Comparison of ENCODE assay signal across 1 cellular context in the genomic region with DNA sequence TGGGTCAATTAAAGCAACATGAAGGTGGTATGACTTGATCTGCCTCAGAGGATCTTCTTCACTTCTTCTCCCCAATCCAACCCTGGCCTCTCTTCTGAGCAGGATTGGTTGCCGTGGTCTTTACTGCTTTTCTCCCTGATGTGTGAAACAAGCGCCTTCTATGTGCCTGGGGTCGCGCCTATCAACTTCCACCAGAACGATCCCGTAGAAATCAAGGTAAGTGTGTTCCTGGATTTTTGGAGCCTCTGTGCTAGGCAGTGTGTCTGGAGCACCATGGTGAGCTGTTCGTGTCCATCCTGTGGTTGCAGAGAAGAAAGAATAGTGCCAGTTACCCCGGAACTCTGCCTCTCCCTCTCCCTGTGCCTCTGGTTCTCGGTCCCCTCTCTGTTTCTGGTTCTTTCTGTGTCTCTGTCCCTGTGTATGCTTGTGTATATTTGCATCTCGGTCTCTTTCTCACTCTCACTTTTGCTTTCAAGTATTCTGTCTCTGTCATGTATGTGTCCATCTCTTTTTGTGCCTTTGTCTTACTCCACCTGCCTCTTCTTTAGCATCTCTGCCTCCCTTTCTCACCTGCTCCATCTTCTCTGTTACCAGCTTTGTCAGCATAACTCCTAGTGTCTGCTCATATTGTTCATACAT.
TF ChIP-seq lines count a peak whose summit lies in the region.

No MANE protein-coding gene starts in this region.

TF ChIP-seq in GM12878, 131 proteins besides CTCF, POLR2A, EP300 and RAD21 (continued from another document and continues in another):
- TF ChIP-seq, protein P1, sequence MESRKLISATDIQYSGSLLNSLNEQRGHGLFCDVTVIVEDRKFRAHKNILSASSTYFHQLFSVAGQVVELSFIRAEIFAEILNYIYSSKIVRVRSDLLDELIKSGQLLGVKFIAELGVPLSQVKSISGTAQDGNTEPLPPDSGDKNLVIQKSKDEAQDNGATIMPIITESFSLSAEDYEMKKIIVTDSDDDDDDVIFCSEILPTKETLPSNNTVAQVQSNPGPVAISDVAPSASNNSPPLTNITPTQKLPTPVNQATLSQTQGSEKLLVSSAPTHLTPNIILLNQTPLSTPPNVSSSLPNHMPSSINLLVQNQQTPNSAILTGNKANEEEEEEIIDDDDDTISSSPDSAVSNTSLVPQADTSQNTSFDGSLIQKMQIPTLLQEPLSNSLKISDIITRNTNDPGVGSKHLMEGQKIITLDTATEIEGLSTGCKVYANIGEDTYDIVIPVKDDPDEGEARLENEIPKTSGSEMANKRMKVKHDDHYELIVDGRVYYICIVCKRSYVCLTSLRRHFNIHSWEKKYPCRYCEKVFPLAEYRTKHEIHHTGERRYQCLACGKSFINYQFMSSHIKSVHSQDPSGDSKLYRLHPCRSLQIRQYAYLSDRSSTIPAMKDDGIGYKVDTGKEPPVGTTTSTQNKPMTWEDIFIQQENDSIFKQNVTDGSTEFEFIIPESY (IDR thresholded peaks at IDR 0.05) = no peak
- TF ChIP-seq CBX5 (IDR thresholded peaks at IDR 0.05; ENCODE audit: low read depth) (no peak), POU2F2 (IDR thresholded peaks at IDR 0.05; ENCODE audit: borderline replicate concordance, low read depth, low read length) (peak; percentile 77; the same call in 1 of the 3 replicates), IRF4 (IDR thresholded peaks at IDR 0.05; ENCODE audit: low read depth, low read length) (0 out of 2 replicates have a peak, but pooled peaks have one; percentile 52), ASH2L (IDR thresholded peaks at IDR 0.05; ENCODE audit: borderline replicate concordance, low read depth) (no peak), ZNF217 (IDR thresholded peaks at IDR 0.05) (no peak), CREM (IDR thresholded peaks at IDR 0.05; ENCODE audit: low read depth) (no peak), SPI1 (IDR thresholded peaks at IDR 0.05; ENCODE audit: borderline replicate concordance, insufficient read depth, low read depth, low read length) (no peak), POLR2AphosphoS5 (IDR thresholded peaks at IDR 0.05; ENCODE audit: low read length) (no peak), ATF7 (IDR thresholded peaks at IDR 0.05; ENCODE audit: low read depth) (peak; percentile 31; the same call in 1 of the 2 replicates), MTA2 (IDR thresholded peaks at IDR 0.05; ENCODE audit: low read depth) (no peak), RCOR1 (conservative IDR thresholded peaks at IDR 0.05; ENCODE audit: low read depth, low read length) (no peak), RUNX3 (IDR thresholded peaks at IDR 0.05; ENCODE audit: low read length) (peak; percentile 25; the same call in 1 of the 2 replicates), TCF7 (IDR thresholded peaks at IDR 0.05; ENCODE audit: borderline replicate concordance) (no peak), LARP7 (IDR thresholded peaks at IDR 0.05) (no peak), BACH1 (IDR thresholded peaks at IDR 0.05; ENCODE audit: borderline replicate concordance) (no peak), KLF5 (IDR thresholded peaks at IDR 0.05; ENCODE audit: partially characterized antibody) (no peak), HDGF (IDR thresholded peaks at IDR 0.05) (peak; percentile 86), MXI1 (IDR thresholded peaks at IDR 0.05; ENCODE audit: low read depth, low read length) (peak; percentile 46; the same call in 1 of the 2 replicates), STAT1 (conservative IDR thresholded peaks at IDR 0.05) (no peak), MYC (IDR thresholded peaks at IDR 0.05; ENCODE audit: insufficient read depth, insufficient read length, insufficient replicate concordance, low read length, severe bottlenecking) (no peak), RFX5 (IDR thresholded peaks at IDR 0.05; ENCODE audit: low read depth, low read length) (no peak), ZNF622 (IDR thresholded peaks at IDR 0.05) (no peak), YBX1 (IDR thresholded peaks at IDR 0.05) (no peak), YY1 (IDR thresholded peaks at IDR 0.05; ENCODE audit: low read depth, low read length) (no peak), NFYA (IDR thresholded peaks at IDR 0.05; ENCODE audit: borderline replicate concordance, low read depth, low read length) (no peak), MTA3 (IDR thresholded peaks at IDR 0.05; ENCODE audit: borderline replicate concordance, low read length) (no peak)
- TF ChIP-seq, protein P2, sequence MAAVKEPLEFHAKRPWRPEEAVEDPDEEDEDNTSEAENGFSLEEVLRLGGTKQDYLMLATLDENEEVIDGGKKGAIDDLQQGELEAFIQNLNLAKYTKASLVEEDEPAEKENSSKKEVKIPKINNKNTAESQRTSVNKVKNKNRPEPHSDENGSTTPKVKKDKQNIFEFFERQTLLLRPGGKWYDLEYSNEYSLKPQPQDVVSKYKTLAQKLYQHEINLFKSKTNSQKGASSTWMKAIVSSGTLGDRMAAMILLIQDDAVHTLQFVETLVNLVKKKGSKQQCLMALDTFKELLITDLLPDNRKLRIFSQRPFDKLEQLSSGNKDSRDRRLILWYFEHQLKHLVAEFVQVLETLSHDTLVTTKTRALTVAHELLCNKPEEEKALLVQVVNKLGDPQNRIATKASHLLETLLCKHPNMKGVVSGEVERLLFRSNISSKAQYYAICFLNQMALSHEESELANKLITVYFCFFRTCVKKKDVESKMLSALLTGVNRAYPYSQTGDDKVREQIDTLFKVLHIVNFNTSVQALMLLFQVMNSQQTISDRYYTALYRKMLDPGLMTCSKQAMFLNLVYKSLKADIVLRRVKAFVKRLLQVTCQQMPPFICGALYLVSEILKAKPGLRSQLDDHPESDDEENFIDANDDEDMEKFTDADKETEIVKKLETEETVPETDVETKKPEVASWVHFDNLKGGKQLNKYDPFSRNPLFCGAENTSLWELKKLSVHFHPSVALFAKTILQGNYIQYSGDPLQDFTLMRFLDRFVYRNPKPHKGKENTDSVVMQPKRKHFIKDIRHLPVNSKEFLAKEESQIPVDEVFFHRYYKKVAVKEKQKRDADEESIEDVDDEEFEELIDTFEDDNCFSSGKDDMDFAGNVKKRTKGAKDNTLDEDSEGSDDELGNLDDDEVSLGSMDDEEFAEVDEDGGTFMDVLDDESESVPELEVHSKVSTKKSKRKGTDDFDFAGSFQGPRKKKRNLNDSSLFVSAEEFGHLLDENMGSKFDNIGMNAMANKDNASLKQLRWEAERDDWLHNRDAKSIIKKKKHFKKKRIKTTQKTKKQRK (IDR thresholded peaks at IDR 0.05; ENCODE audit: low read depth, low read length) = no peak
- TF ChIP-seq, protein P3, sequence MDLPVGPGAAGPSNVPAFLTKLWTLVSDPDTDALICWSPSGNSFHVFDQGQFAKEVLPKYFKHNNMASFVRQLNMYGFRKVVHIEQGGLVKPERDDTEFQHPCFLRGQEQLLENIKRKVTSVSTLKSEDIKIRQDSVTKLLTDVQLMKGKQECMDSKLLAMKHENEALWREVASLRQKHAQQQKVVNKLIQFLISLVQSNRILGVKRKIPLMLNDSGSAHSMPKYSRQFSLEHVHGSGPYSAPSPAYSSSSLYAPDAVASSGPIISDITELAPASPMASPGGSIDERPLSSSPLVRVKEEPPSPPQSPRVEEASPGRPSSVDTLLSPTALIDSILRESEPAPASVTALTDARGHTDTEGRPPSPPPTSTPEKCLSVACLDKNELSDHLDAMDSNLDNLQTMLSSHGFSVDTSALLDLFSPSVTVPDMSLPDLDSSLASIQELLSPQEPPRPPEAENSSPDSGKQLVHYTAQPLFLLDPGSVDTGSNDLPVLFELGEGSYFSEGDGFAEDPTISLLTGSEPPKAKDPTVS (IDR thresholded peaks at IDR 0.05; ENCODE audit: low read depth, low read length) = no peak
- TF ChIP-seq, protein P4, sequence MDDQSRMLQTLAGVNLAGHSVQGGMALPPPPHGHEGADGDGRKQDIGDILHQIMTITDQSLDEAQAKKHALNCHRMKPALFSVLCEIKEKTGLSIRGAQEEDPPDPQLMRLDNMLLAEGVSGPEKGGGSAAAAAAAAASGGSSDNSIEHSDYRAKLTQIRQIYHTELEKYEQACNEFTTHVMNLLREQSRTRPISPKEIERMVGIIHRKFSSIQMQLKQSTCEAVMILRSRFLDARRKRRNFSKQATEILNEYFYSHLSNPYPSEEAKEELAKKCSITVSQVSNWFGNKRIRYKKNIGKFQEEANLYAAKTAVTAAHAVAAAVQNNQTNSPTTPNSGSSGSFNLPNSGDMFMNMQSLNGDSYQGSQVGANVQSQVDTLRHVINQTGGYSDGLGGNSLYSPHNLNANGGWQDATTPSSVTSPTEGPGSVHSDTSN (IDR thresholded peaks at IDR 0.05; ENCODE audit: insufficient replicate concordance, low read depth, low read length) = peak; percentile 35
- TF ChIP-seq, protein P5, sequence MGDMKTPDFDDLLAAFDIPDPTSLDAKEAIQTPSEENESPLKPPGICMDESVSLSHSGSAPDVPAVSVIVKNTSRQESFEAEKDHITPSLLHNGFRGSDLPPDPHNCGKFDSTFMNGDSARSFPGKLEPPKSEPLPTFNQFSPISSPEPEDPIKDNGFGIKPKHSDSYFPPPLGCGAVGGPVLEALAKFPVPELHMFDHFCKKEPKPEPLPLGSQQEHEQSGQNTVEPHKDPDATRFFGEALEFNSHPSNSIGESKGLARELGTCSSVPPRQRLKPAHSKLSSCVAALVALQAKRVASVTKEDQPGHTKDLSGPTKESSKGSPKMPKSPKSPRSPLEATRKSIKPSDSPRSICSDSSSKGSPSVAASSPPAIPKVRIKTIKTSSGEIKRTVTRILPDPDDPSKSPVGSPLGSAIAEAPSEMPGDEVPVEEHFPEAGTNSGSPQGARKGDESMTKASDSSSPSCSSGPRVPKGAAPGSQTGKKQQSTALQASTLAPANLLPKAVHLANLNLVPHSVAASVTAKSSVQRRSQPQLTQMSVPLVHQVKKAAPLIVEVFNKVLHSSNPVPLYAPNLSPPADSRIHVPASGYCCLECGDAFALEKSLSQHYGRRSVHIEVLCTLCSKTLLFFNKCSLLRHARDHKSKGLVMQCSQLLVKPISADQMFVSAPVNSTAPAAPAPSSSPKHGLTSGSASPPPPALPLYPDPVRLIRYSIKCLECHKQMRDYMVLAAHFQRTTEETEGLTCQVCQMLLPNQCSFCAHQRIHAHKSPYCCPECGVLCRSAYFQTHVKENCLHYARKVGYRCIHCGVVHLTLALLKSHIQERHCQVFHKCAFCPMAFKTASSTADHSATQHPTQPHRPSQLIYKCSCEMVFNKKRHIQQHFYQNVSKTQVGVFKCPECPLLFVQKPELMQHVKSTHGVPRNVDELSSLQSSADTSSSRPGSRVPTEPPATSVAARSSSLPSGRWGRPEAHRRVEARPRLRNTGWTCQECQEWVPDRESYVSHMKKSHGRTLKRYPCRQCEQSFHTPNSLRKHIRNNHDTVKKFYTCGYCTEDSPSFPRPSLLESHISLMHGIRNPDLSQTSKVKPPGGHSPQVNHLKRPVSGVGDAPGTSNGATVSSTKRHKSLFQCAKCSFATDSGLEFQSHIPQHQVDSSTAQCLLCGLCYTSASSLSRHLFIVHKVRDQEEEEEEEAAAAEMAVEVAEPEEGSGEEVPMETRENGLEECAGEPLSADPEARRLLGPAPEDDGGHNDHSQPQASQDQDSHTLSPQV (IDR thresholded peaks at IDR 0.05) = no peak
- TF ChIP-seq, protein P6, sequence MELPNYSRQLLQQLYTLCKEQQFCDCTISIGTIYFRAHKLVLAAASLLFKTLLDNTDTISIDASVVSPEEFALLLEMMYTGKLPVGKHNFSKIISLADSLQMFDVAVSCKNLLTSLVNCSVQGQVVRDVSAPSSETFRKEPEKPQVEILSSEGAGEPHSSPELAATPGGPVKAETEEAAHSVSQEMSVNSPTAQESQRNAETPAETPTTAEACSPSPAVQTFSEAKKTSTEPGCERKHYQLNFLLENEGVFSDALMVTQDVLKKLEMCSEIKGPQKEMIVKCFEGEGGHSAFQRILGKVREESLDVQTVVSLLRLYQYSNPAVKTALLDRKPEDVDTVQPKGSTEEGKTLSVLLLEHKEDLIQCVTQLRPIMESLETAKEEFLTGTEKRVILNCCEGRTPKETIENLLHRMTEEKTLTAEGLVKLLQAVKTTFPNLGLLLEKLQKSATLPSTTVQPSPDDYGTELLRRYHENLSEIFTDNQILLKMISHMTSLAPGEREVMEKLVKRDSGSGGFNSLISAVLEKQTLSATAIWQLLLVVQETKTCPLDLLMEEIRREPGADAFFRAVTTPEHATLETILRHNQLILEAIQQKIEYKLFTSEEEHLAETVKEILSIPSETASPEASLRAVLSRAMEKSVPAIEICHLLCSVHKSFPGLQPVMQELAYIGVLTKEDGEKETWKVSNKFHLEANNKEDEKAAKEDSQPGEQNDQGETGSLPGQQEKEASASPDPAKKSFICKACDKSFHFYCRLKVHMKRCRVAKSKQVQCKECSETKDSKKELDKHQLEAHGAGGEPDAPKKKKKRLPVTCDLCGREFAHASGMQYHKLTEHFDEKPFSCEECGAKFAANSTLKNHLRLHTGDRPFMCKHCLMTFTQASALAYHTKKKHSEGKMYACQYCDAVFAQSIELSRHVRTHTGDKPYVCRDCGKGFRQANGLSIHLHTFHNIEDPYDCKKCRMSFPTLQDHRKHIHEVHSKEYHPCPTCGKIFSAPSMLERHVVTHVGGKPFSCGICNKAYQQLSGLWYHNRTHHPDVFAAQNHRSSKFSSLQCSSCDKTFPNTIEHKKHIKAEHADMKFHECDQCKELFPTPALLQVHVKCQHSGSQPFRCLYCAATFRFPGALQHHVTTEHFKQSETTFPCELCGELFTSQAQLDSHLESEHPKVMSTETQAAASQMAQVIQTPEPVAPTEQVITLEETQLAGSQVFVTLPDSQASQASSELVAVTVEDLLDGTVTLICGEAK (IDR thresholded peaks at IDR 0.05; ENCODE audit: borderline replicate concordance) = peak; percentile 64; the same call in 1 of the 2 replicates
- TF ChIP-seq, protein P7, sequence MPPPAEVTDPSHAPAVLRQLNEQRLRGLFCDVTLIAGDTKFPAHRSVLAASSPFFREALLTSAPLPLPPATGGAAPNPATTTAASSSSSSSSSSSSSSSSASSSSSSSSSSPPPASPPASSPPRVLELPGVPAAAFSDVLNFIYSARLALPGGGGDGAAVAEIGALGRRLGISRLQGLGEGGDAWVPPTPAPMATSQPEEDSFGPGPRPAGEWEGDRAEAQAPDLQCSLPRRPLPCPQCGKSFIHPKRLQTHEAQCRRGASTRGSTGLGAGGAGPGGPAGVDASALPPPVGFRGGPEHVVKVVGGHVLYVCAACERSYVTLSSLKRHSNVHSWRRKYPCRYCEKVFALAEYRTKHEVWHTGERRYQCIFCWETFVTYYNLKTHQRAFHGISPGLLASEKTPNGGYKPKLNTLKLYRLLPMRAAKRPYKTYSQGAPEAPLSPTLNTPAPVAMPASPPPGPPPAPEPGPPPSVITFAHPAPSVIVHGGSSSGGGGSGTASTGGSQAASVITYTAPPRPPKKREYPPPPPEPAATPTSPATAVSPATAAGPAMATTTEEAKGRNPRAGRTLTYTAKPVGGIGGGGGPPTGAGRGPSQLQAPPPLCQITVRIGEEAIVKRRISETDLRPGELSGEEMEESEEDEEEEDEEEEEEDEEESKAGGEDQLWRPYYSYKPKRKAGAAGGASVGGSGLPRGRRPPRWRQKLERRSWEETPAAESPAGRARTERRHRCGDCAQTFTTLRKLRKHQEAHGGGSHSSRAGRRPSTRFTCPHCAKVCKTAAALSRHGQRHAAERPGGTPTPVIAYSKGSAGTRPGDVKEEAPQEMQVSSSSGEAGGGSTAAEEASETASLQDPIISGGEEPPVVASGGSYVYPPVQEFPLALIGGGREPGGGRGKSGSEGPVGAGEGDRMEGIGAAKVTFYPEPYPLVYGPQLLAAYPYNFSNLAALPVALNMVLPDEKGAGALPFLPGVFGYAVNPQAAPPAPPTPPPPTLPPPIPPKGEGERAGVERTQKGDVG (CRISPR knock-in tag; IDR thresholded peaks at IDR 0.05) = no peak
- TF ChIP-seq, protein P8, sequence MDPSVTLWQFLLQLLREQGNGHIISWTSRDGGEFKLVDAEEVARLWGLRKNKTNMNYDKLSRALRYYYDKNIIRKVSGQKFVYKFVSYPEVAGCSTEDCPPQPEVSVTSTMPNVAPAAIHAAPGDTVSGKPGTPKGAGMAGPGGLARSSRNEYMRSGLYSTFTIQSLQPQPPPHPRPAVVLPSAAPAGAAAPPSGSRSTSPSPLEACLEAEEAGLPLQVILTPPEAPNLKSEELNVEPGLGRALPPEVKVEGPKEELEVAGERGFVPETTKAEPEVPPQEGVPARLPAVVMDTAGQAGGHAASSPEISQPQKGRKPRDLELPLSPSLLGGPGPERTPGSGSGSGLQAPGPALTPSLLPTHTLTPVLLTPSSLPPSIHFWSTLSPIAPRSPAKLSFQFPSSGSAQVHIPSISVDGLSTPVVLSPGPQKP (IDR thresholded peaks at IDR 0.05; ENCODE audit: low read depth, low read length) = no peak
